2 cellular contexts compared by ENCODE assay signal in the genomic region with DNA sequence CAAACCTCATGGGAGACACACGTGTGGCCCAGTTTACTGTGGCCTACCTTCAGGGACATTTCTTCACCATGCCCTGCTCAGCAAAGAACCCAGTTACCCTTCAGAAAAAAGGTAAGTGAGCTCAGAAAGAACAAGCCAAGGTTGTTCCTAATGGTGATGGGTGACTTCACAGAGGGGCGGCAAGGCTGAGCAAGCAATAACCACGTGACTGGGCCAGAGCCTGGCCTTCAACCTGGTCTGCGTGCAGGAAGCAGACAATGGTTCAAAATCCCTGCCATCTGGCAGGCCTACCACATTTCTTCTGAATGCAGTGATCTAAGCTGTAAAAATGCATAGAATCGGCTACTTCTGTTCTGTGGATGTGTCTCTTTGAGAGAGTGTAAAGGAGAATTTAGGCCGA.
TF ChIP-seq lines count a peak whose summit lies in the region.

No MANE protein-coding gene starts in this region.

TF ChIP-seq in HepG2, 621 proteins besides CTCF, POLR2A, EP300 and RAD21 (continued from another document):
- TF ChIP-seq, protein P1, sequence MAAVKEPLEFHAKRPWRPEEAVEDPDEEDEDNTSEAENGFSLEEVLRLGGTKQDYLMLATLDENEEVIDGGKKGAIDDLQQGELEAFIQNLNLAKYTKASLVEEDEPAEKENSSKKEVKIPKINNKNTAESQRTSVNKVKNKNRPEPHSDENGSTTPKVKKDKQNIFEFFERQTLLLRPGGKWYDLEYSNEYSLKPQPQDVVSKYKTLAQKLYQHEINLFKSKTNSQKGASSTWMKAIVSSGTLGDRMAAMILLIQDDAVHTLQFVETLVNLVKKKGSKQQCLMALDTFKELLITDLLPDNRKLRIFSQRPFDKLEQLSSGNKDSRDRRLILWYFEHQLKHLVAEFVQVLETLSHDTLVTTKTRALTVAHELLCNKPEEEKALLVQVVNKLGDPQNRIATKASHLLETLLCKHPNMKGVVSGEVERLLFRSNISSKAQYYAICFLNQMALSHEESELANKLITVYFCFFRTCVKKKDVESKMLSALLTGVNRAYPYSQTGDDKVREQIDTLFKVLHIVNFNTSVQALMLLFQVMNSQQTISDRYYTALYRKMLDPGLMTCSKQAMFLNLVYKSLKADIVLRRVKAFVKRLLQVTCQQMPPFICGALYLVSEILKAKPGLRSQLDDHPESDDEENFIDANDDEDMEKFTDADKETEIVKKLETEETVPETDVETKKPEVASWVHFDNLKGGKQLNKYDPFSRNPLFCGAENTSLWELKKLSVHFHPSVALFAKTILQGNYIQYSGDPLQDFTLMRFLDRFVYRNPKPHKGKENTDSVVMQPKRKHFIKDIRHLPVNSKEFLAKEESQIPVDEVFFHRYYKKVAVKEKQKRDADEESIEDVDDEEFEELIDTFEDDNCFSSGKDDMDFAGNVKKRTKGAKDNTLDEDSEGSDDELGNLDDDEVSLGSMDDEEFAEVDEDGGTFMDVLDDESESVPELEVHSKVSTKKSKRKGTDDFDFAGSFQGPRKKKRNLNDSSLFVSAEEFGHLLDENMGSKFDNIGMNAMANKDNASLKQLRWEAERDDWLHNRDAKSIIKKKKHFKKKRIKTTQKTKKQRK (IDR thresholded peaks at IDR 0.05; ENCODE audit: low read length) = no peak
- no peak for TF ChIP-seq MED1 (CRISPR knock-in tag; IDR thresholded peaks at IDR 0.05)
- peak; percentile 59; the same call in 1 of the 2 replicates for TF ChIP-seq RAD51 (IDR thresholded peaks at IDR 0.05; ENCODE audit: borderline replicate concordance)
- TF ChIP-seq MNT (IDR thresholded peaks at IDR 0.05) = 0 out of 2 replicates have a peak, but pooled peaks have one; percentile 11

TF ChIP-seq in K562, 482 proteins besides CTCF, POLR2A, EP300 and RAD21 (continued from another document):
- TF ChIP-seq, protein P2, sequence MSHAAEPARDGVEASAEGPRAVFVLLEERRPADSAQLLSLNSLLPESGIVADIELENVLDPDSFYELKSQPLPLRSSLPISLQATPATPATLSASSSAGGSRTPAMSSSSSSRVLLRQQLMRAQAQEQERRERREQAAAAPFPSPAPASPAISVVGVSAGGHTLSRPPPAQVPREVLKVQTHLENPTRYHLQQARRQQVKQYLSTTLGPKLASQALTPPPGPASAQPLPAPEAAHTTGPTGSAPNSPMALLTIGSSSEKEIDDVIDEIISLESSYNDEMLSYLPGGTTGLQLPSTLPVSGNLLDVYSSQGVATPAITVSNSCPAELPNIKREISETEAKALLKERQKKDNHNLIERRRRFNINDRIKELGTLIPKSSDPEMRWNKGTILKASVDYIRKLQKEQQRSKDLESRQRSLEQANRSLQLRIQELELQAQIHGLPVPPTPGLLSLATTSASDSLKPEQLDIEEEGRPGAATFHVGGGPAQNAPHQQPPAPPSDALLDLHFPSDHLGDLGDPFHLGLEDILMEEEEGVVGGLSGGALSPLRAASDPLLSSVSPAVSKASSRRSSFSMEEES (CRISPR knock-in tag; IDR thresholded peaks at IDR 0.05) = 0 out of 2 replicates have a peak, but pooled peaks have one; percentile 13
TF ChIP-seq in K562: peak in this region for 1.
